29 cellular contexts compared by ENCODE assay signal in genomic region chr2:238147791-238148190, GRCh38. TPM values are rescaled to one million over a fixed set of nuclear protein-coding genes. Genes with fewer than 3 reads are reported as not detected.
"Had no signal": no experiment of that assay in that cellular context is flagged by ENCODE, and none has a peak within 500 bp of the region (broad histone marks: within the 10 kb centered on the region; RNA-seq: fewer than 3 reads in every experiment).

No MANE protein-coding gene starts in this region.

- H3K4me3 ChIP-seq: coronary artery, dorsolateral prefrontal cortex had no signal

- H3K27me3 ChIP-seq: brain microvascular endothelial cell, dorsolateral prefrontal cortex had no signal

- ATAC-seq: activated T-cell treated with anti-CD3 and anti-CD28 coated beads, Interleukin-2, amount 50 U/mL, for 72 hours; esophagus mucosa had no signal

- H3K36me3 ChIP-seq: brain microvascular endothelial cell had no signal

- DNase-seq: activated CD4-positive, alpha-beta memory T cell treated with anti-CD3 and anti-CD28 coated beads, Interleukin-2, amount 10 ng/mL, durations not matched to agents 7 days and 5 days; activated CD4-positive, alpha-beta T cell treated with anti-CD3 and anti-CD28 coated beads for 1 hour; activated CD4-positive, alpha-beta T cell treated with anti-CD3 and anti-CD28 coated beads for 4 hours; activated CD4-positive, alpha-beta T cell treated with anti-CD3 and anti-CD28 coated beads, Interleukin-2, amount 10 ng/mL, durations not matched to agents 7 days and 5 days; activated CD4-positive, alpha-beta T cell treated with anti-CD3 and anti-CD28 coated beads, Interleukin-2, amount 50 U/mL, for 4 hours; activated CD4-positive, CD25-positive, alpha-beta regulatory T cell; activated CD8-positive, alpha-beta memory T cell treated with anti-CD3 and anti-CD28 coated beads, Interleukin-2, amount 50 U/mL, for 48 hours; activated gamma-delta T cell treated with Interleukin-2 at 50 U/mL for 16 hours; activated naive CD4-positive, alpha-beta T cell treated with anti-CD3 and anti-CD28 coated beads, Interleukin-2, amount 50 U/mL, for 16 hours; activated naive CD4-positive, alpha-beta T cell treated with Interleukin-2 at 50 U/mL for 16 hours; activated T-cell treated with anti-CD3 and anti-CD28 coated beads for 4 hours; activated T-cell treated with anti-CD3 and anti-CD28 coated beads, Interleukin-2, amount 50 U/mL, for 24 hours; activated T-cell treated with anti-CD3 and anti-CD28 coated beads, Interleukin-2, amount 50 U/mL, for 72 hours; amniotic stem cell; anterior cingulate cortex; brain microvascular endothelial cell; dorsolateral prefrontal cortex; effector memory CD4-positive, alpha-beta T cell; endodermal cell; foreskin fibroblast; glutamatergic neuron; T-helper 2 cell had no signal

- H3K27ac ChIP-seq: brain microvascular endothelial cell, coronary artery, dorsolateral prefrontal cortex had no signal

- FAIRE-seq: astrocyte, bronchial epithelial cell, frontal cortex had no signal

RNA-seq across cellular contexts. Expression of gene KLHL30, which starts 9.3 kb away (rescaled TPM):
- total RNA-seq: activated CD4-positive, alpha-beta memory T cell treated with anti-CD3 and anti-CD28 coated beads, Interleukin-2, amount 10 ng/mL, durations not matched to agents 7 days and 5 days; activated CD4-positive, alpha-beta T cell treated with anti-CD3 and anti-CD28 coated beads, Interleukin-2, amount 10 ng/mL, durations not matched to agents 7 days and 5 days; activated T-cell treated with anti-CD3 and anti-CD28 coated beads, Interleukin-2, amount 50 U/mL, for 72 hours; cerebellum; endodermal cell; T-helper 1 cell treated with Interleukin-12 subunit alpha and Interleukin-12 subunit beta and Interleukin-4 antibody, amounts not matched to agents 30 ng/mL and 1 ng/mL, for 36 hours had no signal

RNA-seq across cellular contexts. Expression of gene ERFE, which starts 11.0 kb away (rescaled TPM):
- total RNA-seq: activated CD4-positive, alpha-beta memory T cell treated with anti-CD3 and anti-CD28 coated beads, Interleukin-2, amount 10 ng/mL, durations not matched to agents 7 days and 5 days; activated CD4-positive, alpha-beta T cell treated with anti-CD3 and anti-CD28 coated beads, Interleukin-2, amount 10 ng/mL, durations not matched to agents 7 days and 5 days; T-helper 1 cell treated with Interleukin-12 subunit alpha and Interleukin-12 subunit beta and Interleukin-4 antibody, amounts not matched to agents 30 ng/mL and 1 ng/mL, for 36 hours had no signal

RNA-seq across cellular contexts. Expression of gene ESPNL, which starts 47.7 kb away (rescaled TPM):
- total RNA-seq: astrocyte had no signal
